In the genomic region with DNA sequence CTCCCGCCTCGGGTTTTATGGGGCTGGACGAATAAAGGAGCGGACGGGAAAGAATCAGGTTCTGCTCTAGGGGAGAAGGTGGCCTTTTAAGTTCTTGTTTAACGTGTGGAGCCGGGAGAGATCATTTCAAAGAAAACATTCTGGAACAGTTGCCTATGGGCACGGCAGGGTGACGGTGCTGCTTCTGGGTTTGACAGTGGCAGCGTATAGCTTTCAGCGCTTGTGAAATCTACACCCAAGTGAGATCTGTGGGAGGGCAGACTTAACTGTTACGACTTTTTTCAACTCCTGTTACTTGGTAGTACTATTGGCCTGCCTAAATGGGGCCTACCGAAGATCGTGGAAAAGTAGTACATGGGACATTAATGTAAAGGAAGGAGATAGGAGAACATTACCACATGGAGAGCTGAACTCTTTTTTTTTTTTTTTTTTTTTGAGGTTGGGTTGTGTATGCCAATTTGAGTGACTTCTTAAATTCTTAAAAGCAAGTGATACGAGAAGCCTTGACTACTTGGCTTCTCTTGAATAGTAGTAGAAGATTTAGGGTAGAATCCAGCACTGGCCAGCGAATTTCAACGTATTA, we compare ENCODE assay signal across 8 cellular contexts. TPM values are rescaled to one million over a fixed set of nuclear protein-coding genes. Genes with fewer than 3 reads are reported as not detected.
DNase-seq lines count a peak whose midpoint lies in the region; ATAC-seq and TF ChIP-seq lines count a peak whose summit lies in the region.

No MANE protein-coding gene starts in this region.

- ATAC-seq in HG03439 (IDR thresholded peaks at IDR 0.05; ENCODE audit: unreplicated experiment): peak; percentile 40

- TF ChIP-seq CTCF in foreskin fibroblast (IDR thresholded peaks at IDR 0.05; ENCODE audit: low read depth, low read length) (no peak), tibial artery (IDR thresholded peaks at IDR 0.05) (no peak)

- H3K4me3 Mint-ChIP-seq in activated T-helper 1 cell treated with anti-CD3 and anti-CD28 coated beads, Interleukin-12 subunit alpha, Interleukin-12 subunit beta, Interleukin-2, Interleukin-4 antibody, amounts not matched to agents 30 ng/mL and 10 ng/mL and 1 ng/mL, durations not matched to agents 14 hours and 24 hours and 36 hours: no peak overlapping the region

- H3K9me3 ChIP-seq in tibial artery: no peaks in the 10 kb centered on the region

- H3K36me3 ChIP-seq in tibial artery: no peaks in the 10 kb centered on the region

- H3K27me3 ChIP-seq in tibial artery: no peaks in the 10 kb centered on the region

- peak overlapping the region; percentile 96 to 100 for H3K27ac ChIP-seq in tibial artery

- H3K27me3 Mint-ChIP-seq in activated T-helper 1 cell treated with anti-CD3 and anti-CD28 coated beads, Interleukin-12 subunit alpha, Interleukin-12 subunit beta, Interleukin-2, Interleukin-4 antibody, amounts not matched to agents 30 ng/mL and 10 ng/mL and 1 ng/mL, durations not matched to agents 14 hours and 24 hours and 36 hours (ENCODE audit: insufficient read depth): peaks cover 5% of the 10 kb centered on the region

- peak overlapping the region; percentile 76 to 90 for H3K4me3 ChIP-seq in foreskin fibroblast (ENCODE audit: low read depth in 1 of 2, low read length in 2 of 2)
- peak overlapping the region; percentile 59 to 72 for H3K4me3 ChIP-seq in tibial artery

- DNase-seq in CD1c-positive myeloid dendritic cell (ENCODE audit: extremely low spot score) (peak; percentile 87), GM19240 (ENCODE audit: insufficient read length, low spot score) (peak; percentile 8), NOMO-1 treated with DMSO at 0.1 percent for 48 hours (lab: John Stamatoyannopoulos, UW; ENCODE audit: unreplicated experiment) (peak; percentile 80), foreskin fibroblast (peak; percentile 68 to 82), occipital lobe (lab: John Stamatoyannopoulos, UW) (peak; percentile 57), tibial artery (peak; percentile 65 to 78)
- peak; percentile 58 for DNase-seq in activated T-helper 1 cell treated with anti-CD3 and anti-CD28 coated beads, Interleukin-12 subunit alpha, Interleukin-12 subunit beta, Interleukin-2, Interleukin-4 antibody, amounts not matched to agents 30 ng/mL and 10 ng/mL and 1 ng/mL, durations not matched to agents 14 hours and 24 hours and 36 hours (ENCODE audit: low spot score)

- no peak overlapping the region for H3K27ac Mint-ChIP-seq in activated T-helper 1 cell treated with anti-CD3 and anti-CD28 coated beads, Interleukin-12 subunit alpha, Interleukin-12 subunit beta, Interleukin-2, Interleukin-4 antibody, amounts not matched to agents 30 ng/mL and 10 ng/mL and 1 ng/mL, durations not matched to agents 14 hours and 24 hours and 36 hours

- H3K36me3 Mint-ChIP-seq in activated T-helper 1 cell treated with anti-CD3 and anti-CD28 coated beads, Interleukin-12 subunit alpha, Interleukin-12 subunit beta, Interleukin-2, Interleukin-4 antibody, amounts not matched to agents 30 ng/mL and 10 ng/mL and 1 ng/mL, durations not matched to agents 14 hours and 24 hours and 36 hours (ENCODE audit: low read depth): peaks cover 2% of the 10 kb centered on the region

- intact Hi-C loops in activated T-helper 1 cell treated with anti-CD3 and anti-CD28 coated beads, Interleukin-12 subunit alpha, Interleukin-12 subunit beta, Interleukin-2, Interleukin-4 antibody, amounts not matched to agents 30 ng/mL and 10 ng/mL and 1 ng/mL, durations not matched to agents 14 hours and 24 hours and 36 hours (cut with micrococcal nuclease): loop anchor here (2.0 to 10.0 kb wide), 14 partner anchors 220 to 1826 kb away; a partner anchor contains a TSS
- intact Hi-C loops in tibial artery (cut with DNase I; ENCODE audit: low total_unique reads): no loop called here

- H3K4me1 ChIP-seq in tibial artery: peaks cover 0 to 47% (median 25%) of the 10 kb centered on the region in 4 donors

- H3K9me3 Mint-ChIP-seq in activated T-helper 1 cell treated with anti-CD3 and anti-CD28 coated beads, Interleukin-12 subunit alpha, Interleukin-12 subunit beta, Interleukin-2, Interleukin-4 antibody, amounts not matched to agents 30 ng/mL and 10 ng/mL and 1 ng/mL, durations not matched to agents 14 hours and 24 hours and 36 hours: no peaks in the 10 kb centered on the region

- H3K4me1 Mint-ChIP-seq in activated T-helper 1 cell treated with anti-CD3 and anti-CD28 coated beads, Interleukin-12 subunit alpha, Interleukin-12 subunit beta, Interleukin-2, Interleukin-4 antibody, amounts not matched to agents 30 ng/mL and 10 ng/mL and 1 ng/mL, durations not matched to agents 14 hours and 24 hours and 36 hours (ENCODE audit: low read depth): peaks cover 8% of the 10 kb centered on the region

RNA-seq across cellular contexts. Expression of a gene that starts 0.7 kb away (rescaled TPM):
- total RNA-seq in activated T-helper 1 cell treated with anti-CD3 and anti-CD28 coated beads, Interleukin-12 subunit alpha, Interleukin-12 subunit beta, Interleukin-2, Interleukin-4 antibody, amounts not matched to agents 30 ng/mL and 10 ng/mL and 1 ng/mL, durations not matched to agents 14 hours and 24 hours and 36 hours: 52.0 and 54.8 TPM in 2 replicates
- 154 TPM for total RNA-seq in occipital lobe

Comparison
In these comparisons a context has a peak if more than half of its experiments do, and no peak if none do; other contexts are left out.
1. Peak in every context shown above with its lines: DNase-seq, ATAC-seq, H3K4me3 ChIP-seq and H3K27ac ChIP-seq.
2. DNase-seq: peak in every context shown above with its lines; median percentile 87 in CD1c-positive myeloid dendritic cell; 80 in NOMO-1 treated with DMSO at 0.1 percent for 48 hours; 75 in foreskin fibroblast; 72 in tibial artery; 58 in activated T-helper 1 cell treated with anti-CD3 and anti-CD28 coated beads, Interleukin-12 subunit alpha, Interleukin-12 subunit beta, Interleukin-2, Interleukin-4 antibody, amounts not matched to agents 30 ng/mL and 10 ng/mL and 1 ng/mL, durations not matched to agents 14 hours and 24 hours and 36 hours; 57 in occipital lobe; 8 in GM19240.